ENCODE assay signal across 9 cellular contexts in the genomic region with DNA sequence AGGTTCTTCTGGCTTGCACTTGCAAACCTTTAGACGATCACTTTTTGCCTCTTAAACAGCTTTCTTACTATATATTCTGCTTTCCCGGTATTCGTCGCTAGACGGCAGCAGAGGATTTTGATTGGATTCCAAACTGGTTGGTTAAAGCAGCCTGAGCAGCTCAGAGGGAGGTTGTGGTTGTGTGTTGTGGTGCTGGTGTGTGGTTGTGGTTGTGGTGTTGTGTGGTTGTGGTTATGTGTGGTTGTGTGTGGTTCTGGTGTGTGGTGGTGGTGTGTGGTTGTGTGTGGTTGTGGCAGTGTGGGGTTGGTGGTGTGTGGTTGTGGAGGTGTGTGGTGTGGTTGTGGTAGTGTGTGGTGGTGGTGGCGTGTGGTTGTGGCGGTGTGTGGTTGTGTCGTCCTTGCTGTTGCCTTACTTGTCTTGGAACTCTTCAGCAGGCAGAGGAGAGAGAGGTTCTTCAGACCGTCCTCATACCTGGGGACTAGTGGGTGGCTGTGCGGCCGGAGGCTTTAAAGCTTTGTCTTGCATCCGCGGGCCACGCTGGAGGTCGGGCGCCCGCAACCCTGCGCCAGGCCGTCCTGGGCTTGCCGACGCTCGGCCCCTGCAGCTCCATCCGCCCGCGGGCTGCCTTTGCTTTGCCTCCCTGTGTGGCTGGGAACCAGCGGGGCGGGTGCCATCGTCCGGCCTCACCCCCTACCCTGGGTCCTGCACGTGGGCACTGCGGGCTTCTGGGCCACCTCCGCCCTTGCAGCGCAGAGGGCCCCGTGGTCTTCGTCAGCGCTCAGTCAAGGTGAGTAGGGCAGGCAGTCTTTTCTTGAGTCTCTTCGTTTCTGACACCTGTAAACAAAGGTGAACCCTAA.
DNase-seq lines count a peak whose midpoint lies in the region; ATAC-seq and TF ChIP-seq lines count a peak whose summit lies in the region.
"Had no signal": no experiment of that assay in that cellular context is flagged by ENCODE, and none has a peak within 500 bp of the region (broad histone marks: within the 10 kb centered on the region; RNA-seq: fewer than 3 reads in every experiment).

No MANE protein-coding gene starts in this region.

- DNase-seq in CD14-positive monocyte (ENCODE audit: low spot score) (no peak), H4 (ENCODE audit: low spot score) (peak; percentile 60), NCI-H446 treated with DMSO at 0.1 percent for 48 hours (lab: John Stamatoyannopoulos, UW) (peak; percentile 0), left ventricle myocardium inferior (no peak), skeletal muscle cell (ENCODE audit: low read depth) (peak; percentile 21)
- peak; percentile 4 for DNase-seq in activated naive CD8-positive, alpha-beta T cell treated with anti-CD3 and anti-CD28 coated beads for 36 hours
- DNase-seq in stimulated activated naive CD4-positive, alpha-beta T cell (lab: John Stamatoyannopoulos, UW) = no peak

- H3K27me3 Mint-ChIP-seq in CD14-positive monocyte (ENCODE audit: low read depth in 3 of 3) = peaks cover 0 to 6% (median 1%) of the 10 kb centered on the region in 3 donors
- H3K27me3 Mint-ChIP-seq in activated naive CD8-positive, alpha-beta T cell treated with anti-CD3 and anti-CD28 coated beads for 36 hours = peaks cover 6% of the 10 kb centered on the region

- H3K4me3 ChIP-seq in left ventricle myocardium inferior (no peak overlapping the region), skeletal muscle cell (ENCODE audit: low read depth, low read length) (no peak overlapping the region)

- no peaks in the 10 kb centered on the region for H3K4me1 Mint-ChIP-seq in CD14-positive monocyte
- H3K4me1 Mint-ChIP-seq in activated naive CD8-positive, alpha-beta T cell treated with anti-CD3 and anti-CD28 coated beads for 36 hours = peaks cover 2% of the 10 kb centered on the region

- H3K27me3 ChIP-seq in left ventricle myocardium inferior (ENCODE audit: low read depth) = peaks cover 18% of the 10 kb centered on the region
- H3K27me3 ChIP-seq: neutrophil had no signal

- no peak overlapping the region for H3K4me3 Mint-ChIP-seq in CD14-positive monocyte
- no peak overlapping the region for H3K4me3 Mint-ChIP-seq in activated naive CD8-positive, alpha-beta T cell treated with anti-CD3 and anti-CD28 coated beads for 36 hours

- no peak for ATAC-seq in HG02852 (IDR thresholded peaks at IDR 0.05; ENCODE audit: unreplicated experiment)

- no peaks in the 10 kb centered on the region for H3K9me3 ChIP-seq in left ventricle myocardium inferior (replicated peaks)
- H3K9me3 ChIP-seq: neutrophil had no signal

- peak; percentile 27 for TF ChIP-seq CTCF in CD14-positive monocyte (IDR thresholded peaks at IDR 0.05)
- TF ChIP-seq CTCF in left ventricle myocardium inferior (IDR thresholded peaks at IDR 0.05; ENCODE audit: borderline replicate concordance) = peak; percentile 64

- H3K27ac Mint-ChIP-seq in CD14-positive monocyte = peak overlapping the region in 1 of 7 donors; percentile 12
- H3K27ac Mint-ChIP-seq in activated naive CD8-positive, alpha-beta T cell treated with anti-CD3 and anti-CD28 coated beads for 36 hours = peak overlapping the region; percentile 80

- intact Hi-C loops in CD14-positive monocyte (cut with micrococcal nuclease) (no loop called here), left ventricle myocardium inferior (cut with micrococcal nuclease) (no loop called here)

- no peaks in the 10 kb centered on the region for H3K36me3 Mint-ChIP-seq in CD14-positive monocyte
- peaks cover 2% of the 10 kb centered on the region for H3K36me3 Mint-ChIP-seq in activated naive CD8-positive, alpha-beta T cell treated with anti-CD3 and anti-CD28 coated beads for 36 hours

- H3K36me3 ChIP-seq in left ventricle myocardium inferior = no peaks in the 10 kb centered on the region
- H3K36me3 ChIP-seq: neutrophil had no signal

- no peaks in the 10 kb centered on the region for H3K4me1 ChIP-seq in left ventricle myocardium inferior

- H3K27ac ChIP-seq in left ventricle myocardium inferior (replicated peaks) = no peak overlapping the region
- H3K27ac ChIP-seq: neutrophil had no signal

- peaks cover 0 to 2% (median 0%) of the 10 kb centered on the region in 7 donors for H3K9me3 Mint-ChIP-seq in CD14-positive monocyte
- peaks cover 4% of the 10 kb centered on the region for H3K9me3 Mint-ChIP-seq in activated naive CD8-positive, alpha-beta T cell treated with anti-CD3 and anti-CD28 coated beads for 36 hours

Comparison
In these comparisons a context has a peak if more than half of its experiments do, and no peak if none do; other contexts are left out.
1. DNase-seq: peak in H4 (single experiment), NCI-H446 treated with DMSO at 0.1 percent for 48 hours (single experiment), activated naive CD8-positive, alpha-beta T cell treated with anti-CD3 and anti-CD28 coated beads for 36 hours (single experiment) and skeletal muscle cell (single experiment); none in CD14-positive monocyte (single experiment), left ventricle myocardium inferior (single experiment) and stimulated activated naive CD4-positive, alpha-beta T cell (0 of 6).